Comparison of ENCODE assay signal across 20 cellular contexts in genomic region chr11:37762079-37762478, GRCh38.
DNase-seq lines count a peak whose midpoint lies in the region; ATAC-seq, FAIRE-seq and TF ChIP-seq lines count a peak whose summit lies in the region.
"Had no signal": no experiment of that assay in that cellular context is flagged by ENCODE, and none has a peak within 500 bp of the region (broad histone marks: within the 10 kb centered on the region; RNA-seq: fewer than 3 reads in every experiment).

No MANE protein-coding gene starts in this region.

- peak; percentile 82 for ATAC-seq in foreskin keratinocyte
- ATAC-seq: HCT116 had no signal

- 76 to 79% methylated on average over 3 of the region's 3 CpGs for WGBS in lower leg skin, 2 donors

- TF ChIP-seq CTCF in foreskin keratinocyte (conservative IDR thresholded peaks at IDR 0.05) (no peak), lower leg skin (IDR thresholded peaks at IDR 0.05) (no peak), GM13977 (IDR thresholded peaks at IDR 0.05; ENCODE audit: extremely low read depth, insufficient read depth, missing control alignments) (no peak), chondrocyte (IDR thresholded peaks at IDR 0.05) (no peak)

- TF ChIP-seq POLR2A in H54 (IDR thresholded peaks at IDR 0.05; ENCODE audit: low read depth, low read length) (no peak), lower leg skin (IDR thresholded peaks at IDR 0.05) (no peak)

- no peak overlapping the region for H3K4me3 ChIP-seq in lower leg skin (ENCODE audit: low read depth, poor library complexity, severe bottlenecking)
- H3K4me3 ChIP-seq: GM23248 had no signal

- H3K36me3 Mint-ChIP-seq in chondrocyte (ENCODE audit: low read depth) = peaks cover 4% of the 10 kb centered on the region
- H3K36me3 Mint-ChIP-seq: CD4-positive, alpha-beta memory T cell had no signal

- no peaks in the 10 kb centered on the region for H3K4me1 Mint-ChIP-seq in chondrocyte (ENCODE audit: low read depth)
- H3K4me1 Mint-ChIP-seq: CD4-positive, alpha-beta memory T cell; H9 had no signal

- FAIRE-seq in H54 (lab: Jason Lieb, UNC) = peak; percentile 52
- FAIRE-seq: D721Med, GM12891, GM19239, H1 had no signal

- intact Hi-C loops in lower leg skin (cut with DNase I; ENCODE audit: low total_unique reads) = no loop called here

- no peak overlapping the region for H3K27ac Mint-ChIP-seq in chondrocyte (ENCODE audit: unreplicated experiment)
- H3K27ac Mint-ChIP-seq: CD4-positive, alpha-beta memory T cell; H9 had no signal

- DNase-seq in H54 (ENCODE audit: insufficient read length, low spot score) = no peak
- peak; percentile 50 for DNase-seq in LHCN-M2 (ENCODE audit: low read depth)
- DNase-seq in foreskin keratinocyte = no peak
- DNase-seq in lower leg skin (ENCODE audit: low spot score in 2 of 2) = no peak
- DNase-seq in GM13977 (ENCODE audit: low spot score) = no peak
- DNase-seq in chondrocyte (ENCODE audit: low spot score) = no peak
- DNase-seq: C1 segment of cervical spinal cord; Caco-2; CD4-positive, alpha-beta memory T cell; DMS 273 treated with DMSO at 0.1 percent for 48 hours; DMS79; EL; GDM1; GM23248; H9 had no signal

- H3K27me3 ChIP-seq in foreskin keratinocyte = no peaks in the 10 kb centered on the region

- no peak overlapping the region for H3K4me3 Mint-ChIP-seq in chondrocyte (ENCODE audit: unreplicated experiment)
- H3K4me3 Mint-ChIP-seq: CD4-positive, alpha-beta memory T cell; H9 had no signal

- H3K27me3 Mint-ChIP-seq in chondrocyte (ENCODE audit: low read depth) = no peaks in the 10 kb centered on the region
- H3K27me3 Mint-ChIP-seq: CD4-positive, alpha-beta memory T cell had no signal

- H3K27ac ChIP-seq in foreskin keratinocyte = peak overlapping the region; percentile 79
- H3K27ac ChIP-seq: GM23248 had no signal

- H3K4me1 ChIP-seq in foreskin keratinocyte = peaks cover 9% of the 10 kb centered on the region
- H3K4me1 ChIP-seq: Caco-2 had no signal

- peaks cover 26% of the 10 kb centered on the region for H3K9me3 Mint-ChIP-seq in chondrocyte (ENCODE audit: low read depth)

- in situ Hi-C loops in GM13977 (cut with MboI; ENCODE audit: low pct_unique_long_range_greater_than_20kb, low sequenced_read_pairs, unreplicated experiment) = no loop called here
